In genomic region chr1:157124855-157125254, GRCh38 we compare ENCODE assay signal across 17 cellular contexts. TPM values are rescaled to one million over a fixed set of nuclear protein-coding genes. Genes with fewer than 3 reads are reported as not detected.
DNase-seq lines count a peak whose midpoint lies in the region; ATAC-seq and TF ChIP-seq lines count a peak whose summit lies in the region.
"Had no signal": no experiment of that assay in that cellular context is flagged by ENCODE, and none has a peak within 500 bp of the region (broad histone marks: within the 10 kb centered on the region; RNA-seq: fewer than 3 reads in every experiment).

No MANE protein-coding gene starts in this region.

- intact Hi-C loops in activated CD4-positive, alpha-beta T cell treated with anti-CD3 and anti-CD28 coated beads for 36 hours (cut with DNase I, micrococcal nuclease): no loop called here
- intact Hi-C loops in activated T-helper 2 cell treated with anti-CD3 and anti-CD28 coated beads, Interferon-gamma antibody, Interleukin-2, Interleukin-4, amounts not matched to agents 10 μg/mL and 5 μg/mL and 100 μg/mL, durations not matched to agents 14 hours and 24 hours and 36 hours (cut with micrococcal nuclease): no loop called here
- intact Hi-C loops in ascending aorta (cut with DNase I): no loop called here
- intact Hi-C loops in lower lobe of right lung (cut with DNase I): no loop called here

- H3K9me2 ChIP-seq in Loucy (replicated peaks; ENCODE audit: low read depth, low read length): no peaks in the 10 kb centered on the region

- no peaks in the 10 kb centered on the region for H3K79me2 ChIP-seq in Loucy (ENCODE audit: insufficient read depth, low read length)

- H3K4me2 ChIP-seq in Loucy (ENCODE audit: low read depth, low read length, poor library complexity, severe bottlenecking): no peak overlapping the region

- POLR2A ChIA-PET in activated CD4-positive, alpha-beta T cell treated with anti-CD3 and anti-CD28 coated beads for 36 hours (lab: Charles Lee): no interaction called here
- POLR2A ChIA-PET in activated CD4-positive, alpha-beta T cell treated with anti-CD3 and anti-CD28 coated beads, Interleukin-2, amount 10 ng/mL, durations not matched to agents 7 days and 5 days (lab: Charles Lee): no interaction called here

- H3K27me3 ChIP-seq in Loucy (ENCODE audit: insufficient read depth, low read length, poor library complexity, severe bottlenecking): no peaks in the 10 kb centered on the region
- H3K27me3 ChIP-seq in ascending aorta: no peaks in the 10 kb centered on the region
- H3K27me3 ChIP-seq in lower lobe of right lung (ENCODE audit: low read depth): no peaks in the 10 kb centered on the region
- H3K27me3 ChIP-seq: upper lobe of left lung had no signal

- DNase-seq in activated CD4-positive, alpha-beta T cell treated with anti-CD3 and anti-CD28 coated beads for 36 hours: peak; percentile 23
- DNase-seq in activated CD4-positive, alpha-beta T cell treated with anti-CD3 and anti-CD28 coated beads, Interleukin-2, amount 10 ng/mL, durations not matched to agents 7 days and 5 days: no peak
- no peak for DNase-seq in activated T-helper 2 cell treated with anti-CD3 and anti-CD28 coated beads, Interferon-gamma antibody, Interleukin-2, Interleukin-4, amounts not matched to agents 10 μg/mL and 5 μg/mL and 100 μg/mL, durations not matched to agents 14 hours and 24 hours and 36 hours (ENCODE audit: low spot score)
- DNase-seq in stimulated activated naive B cell treated with anti-CD40 and anti-IgM and Interleukin-4, amounts not matched to agents 10 μg/mL and 1 μg/mL and 100 μg/mL, for 72 hours: no peak
- DNase-seq in C1 segment of cervical spinal cord (lab: John Stamatoyannopoulos, UW): no peak
- no peak for DNase-seq in ascending aorta (ENCODE audit: low spot score in 2 of 2)
- no peak for DNase-seq in lower lobe of right lung
- DNase-seq: activated CD4-positive, CD25-positive, alpha-beta regulatory T cell; immature natural killer cell; nucleus accumbens; stimulated activated CD4-positive, alpha-beta T cell treated with anti-CD3 and anti-CD28 coated beads, Interleukin-4, amount 100 ng/mL, for 24 hours; T-cell; upper lobe of left lung had no signal

- peaks cover 47% of the 10 kb centered on the region for H3K36me3 Mint-ChIP-seq in activated CD4-positive, alpha-beta T cell treated with anti-CD3 and anti-CD28 coated beads for 36 hours (ENCODE audit: low read depth)
- H3K36me3 Mint-ChIP-seq in activated CD4-positive, alpha-beta T cell treated with anti-CD3 and anti-CD28 coated beads, Interleukin-2, amount 10 ng/mL, durations not matched to agents 7 days and 5 days (ENCODE audit: low read depth): peaks cover 46% of the 10 kb centered on the region
- H3K36me3 Mint-ChIP-seq in activated T-helper 2 cell treated with anti-CD3 and anti-CD28 coated beads, Interferon-gamma antibody, Interleukin-2, Interleukin-4, amounts not matched to agents 10 μg/mL and 5 μg/mL and 100 μg/mL, durations not matched to agents 14 hours and 24 hours and 36 hours (ENCODE audit: low read depth): peaks cover 75% of the 10 kb centered on the region
- H3K36me3 Mint-ChIP-seq in stimulated activated naive B cell treated with anti-CD40 and anti-IgM and Interleukin-4, amounts not matched to agents 10 μg/mL and 1 μg/mL and 100 μg/mL, for 72 hours: peaks cover 57 to 58% of the 10 kb centered on the region in 2 donors

- H3K9me3 Mint-ChIP-seq in activated CD4-positive, alpha-beta T cell treated with anti-CD3 and anti-CD28 coated beads for 36 hours (ENCODE audit: low read depth): no peaks in the 10 kb centered on the region
- H3K9me3 Mint-ChIP-seq in activated CD4-positive, alpha-beta T cell treated with anti-CD3 and anti-CD28 coated beads, Interleukin-2, amount 10 ng/mL, durations not matched to agents 7 days and 5 days: no peaks in the 10 kb centered on the region
- H3K9me3 Mint-ChIP-seq in activated T-helper 2 cell treated with anti-CD3 and anti-CD28 coated beads, Interferon-gamma antibody, Interleukin-2, Interleukin-4, amounts not matched to agents 10 μg/mL and 5 μg/mL and 100 μg/mL, durations not matched to agents 14 hours and 24 hours and 36 hours: no peaks in the 10 kb centered on the region
- no peaks in the 10 kb centered on the region for H3K9me3 Mint-ChIP-seq in stimulated activated naive B cell treated with anti-CD40 and anti-IgM and Interleukin-4, amounts not matched to agents 10 μg/mL and 1 μg/mL and 100 μg/mL, for 72 hours
- H3K9me3 Mint-ChIP-seq: immature natural killer cell, mesothelial cell of epicardium, T-cell had no signal

- no peak overlapping the region for H3K4me3 Mint-ChIP-seq in activated CD4-positive, alpha-beta T cell treated with anti-CD3 and anti-CD28 coated beads for 36 hours
- no peak overlapping the region for H3K4me3 Mint-ChIP-seq in activated CD4-positive, alpha-beta T cell treated with anti-CD3 and anti-CD28 coated beads, Interleukin-2, amount 10 ng/mL, durations not matched to agents 7 days and 5 days
- no peak overlapping the region for H3K4me3 Mint-ChIP-seq in activated T-helper 2 cell treated with anti-CD3 and anti-CD28 coated beads, Interferon-gamma antibody, Interleukin-2, Interleukin-4, amounts not matched to agents 10 μg/mL and 5 μg/mL and 100 μg/mL, durations not matched to agents 14 hours and 24 hours and 36 hours (ENCODE audit: low read depth)
- H3K4me3 Mint-ChIP-seq in stimulated activated naive B cell treated with anti-CD40 and anti-IgM and Interleukin-4, amounts not matched to agents 10 μg/mL and 1 μg/mL and 100 μg/mL, for 72 hours: no peak overlapping the region
- H3K4me3 Mint-ChIP-seq: immature natural killer cell, mesothelial cell of epicardium, T-cell had no signal

- ATAC-seq in activated CD4-positive, alpha-beta T cell treated with anti-CD3 and anti-CD28 coated beads for 36 hours: no peak
- ATAC-seq in stimulated activated naive B cell treated with anti-CD40 and anti-IgM and Interleukin-4, amounts not matched to agents 10 μg/mL and 1 μg/mL and 100 μg/mL, for 72 hours (replicated peaks): peak; percentile 48 to 56
- ATAC-seq in lower lobe of right lung: no peak
- ATAC-seq: Panc1 had no signal

- no peak overlapping the region for H3K27ac ChIP-seq in ascending aorta
- no peak overlapping the region for H3K27ac ChIP-seq in lower lobe of right lung
- H3K27ac ChIP-seq: upper lobe of left lung had no signal

- H3K4me1 ChIP-seq in Loucy (ENCODE audit: insufficient read depth, low read length, poor library complexity, severe bottlenecking): no peaks in the 10 kb centered on the region
- no peaks in the 10 kb centered on the region for H3K4me1 ChIP-seq in ascending aorta
- H3K4me1 ChIP-seq in lower lobe of right lung: peaks cover 9% of the 10 kb centered on the region

- no peak overlapping the region for H3K27ac Mint-ChIP-seq in activated CD4-positive, alpha-beta T cell treated with anti-CD3 and anti-CD28 coated beads for 36 hours
- H3K27ac Mint-ChIP-seq in activated CD4-positive, alpha-beta T cell treated with anti-CD3 and anti-CD28 coated beads, Interleukin-2, amount 10 ng/mL, durations not matched to agents 7 days and 5 days: no peak overlapping the region
- H3K27ac Mint-ChIP-seq in activated T-helper 2 cell treated with anti-CD3 and anti-CD28 coated beads, Interferon-gamma antibody, Interleukin-2, Interleukin-4, amounts not matched to agents 10 μg/mL and 5 μg/mL and 100 μg/mL, durations not matched to agents 14 hours and 24 hours and 36 hours: peak overlapping the region; percentile 28
- peak overlapping the region; percentile 85 for H3K27ac Mint-ChIP-seq in stimulated activated naive B cell treated with anti-CD40 and anti-IgM and Interleukin-4, amounts not matched to agents 10 μg/mL and 1 μg/mL and 100 μg/mL, for 72 hours
- H3K27ac Mint-ChIP-seq: mesothelial cell of epicardium had no signal

- H2AFZ ChIP-seq in Loucy (ENCODE audit: low read length): no peak overlapping the region

- H3F3A ChIP-seq in Loucy (ENCODE audit: low read depth): no peaks in the 10 kb centered on the region

- H3K9me3 ChIP-seq in Loucy (ENCODE audit: insufficient read depth, low read depth, low read length) (no peaks in the 10 kb centered on the region), ascending aorta (no peaks in the 10 kb centered on the region), lower lobe of right lung (no peaks in the 10 kb centered on the region)
- H3K9me3 ChIP-seq: upper lobe of left lung had no signal

- no peaks in the 10 kb centered on the region for H4K20me1 ChIP-seq in Loucy (ENCODE audit: insufficient read depth, low read length, poor library complexity, severe bottlenecking)

- H3K4me3 ChIP-seq in Loucy (ENCODE audit: low read length, poor library complexity, severe bottlenecking): no peak overlapping the region
- no peak overlapping the region for H3K4me3 ChIP-seq in ascending aorta
- H3K4me3 ChIP-seq in lower lobe of right lung: no peak overlapping the region
- H3K4me3 ChIP-seq: upper lobe of left lung had no signal

- TF ChIP-seq CTCF in Loucy (conservative IDR thresholded peaks at IDR 0.05; ENCODE audit: low read length): peak; percentile 32
- TF ChIP-seq CTCF in ascending aorta (IDR thresholded peaks at IDR 0.05): no peak
- TF ChIP-seq CTCF in lower lobe of right lung (IDR thresholded peaks at IDR 0.05): no peak

- CTCF ChIA-PET in activated CD4-positive, alpha-beta T cell treated with anti-CD3 and anti-CD28 coated beads for 36 hours (lab: Charles Lee): interaction anchor here (0.6 to 1.7 kb wide), 8 partner anchors 11 to 375 kb away, joined by 3 to 8 read pairs (median 3); partner anchors contain the start of gene ETV3
- CTCF ChIA-PET in activated CD4-positive, alpha-beta T cell treated with anti-CD3 and anti-CD28 coated beads, Interleukin-2, amount 10 ng/mL, durations not matched to agents 7 days and 5 days (lab: Charles Lee): interaction anchor here (1.5 to 1.8 kb wide), 2 partner anchors 23 to 35 kb away, joined by 3 to 5 read pairs; no protein-coding TSS in a partner anchor

- peaks cover 22% of the 10 kb centered on the region for H3K4me1 Mint-ChIP-seq in activated CD4-positive, alpha-beta T cell treated with anti-CD3 and anti-CD28 coated beads for 36 hours
- peaks cover 28% of the 10 kb centered on the region for H3K4me1 Mint-ChIP-seq in activated CD4-positive, alpha-beta T cell treated with anti-CD3 and anti-CD28 coated beads, Interleukin-2, amount 10 ng/mL, durations not matched to agents 7 days and 5 days
- peaks cover 30% of the 10 kb centered on the region for H3K4me1 Mint-ChIP-seq in activated T-helper 2 cell treated with anti-CD3 and anti-CD28 coated beads, Interferon-gamma antibody, Interleukin-2, Interleukin-4, amounts not matched to agents 10 μg/mL and 5 μg/mL and 100 μg/mL, durations not matched to agents 14 hours and 24 hours and 36 hours (ENCODE audit: low read depth)
- H3K4me1 Mint-ChIP-seq in stimulated activated naive B cell treated with anti-CD40 and anti-IgM and Interleukin-4, amounts not matched to agents 10 μg/mL and 1 μg/mL and 100 μg/mL, for 72 hours: peaks cover 18 to 30% of the 10 kb centered on the region in 2 donors

- no peaks in the 10 kb centered on the region for H3K27me3 Mint-ChIP-seq in activated CD4-positive, alpha-beta T cell treated with anti-CD3 and anti-CD28 coated beads for 36 hours
- no peaks in the 10 kb centered on the region for H3K27me3 Mint-ChIP-seq in activated CD4-positive, alpha-beta T cell treated with anti-CD3 and anti-CD28 coated beads, Interleukin-2, amount 10 ng/mL, durations not matched to agents 7 days and 5 days
- H3K27me3 Mint-ChIP-seq in activated T-helper 2 cell treated with anti-CD3 and anti-CD28 coated beads, Interferon-gamma antibody, Interleukin-2, Interleukin-4, amounts not matched to agents 10 μg/mL and 5 μg/mL and 100 μg/mL, durations not matched to agents 14 hours and 24 hours and 36 hours (ENCODE audit: low read depth): no peaks in the 10 kb centered on the region
- no peaks in the 10 kb centered on the region for H3K27me3 Mint-ChIP-seq in stimulated activated naive B cell treated with anti-CD40 and anti-IgM and Interleukin-4, amounts not matched to agents 10 μg/mL and 1 μg/mL and 100 μg/mL, for 72 hours
- H3K27me3 Mint-ChIP-seq: T-cell had no signal

- H3K9ac ChIP-seq in Loucy (ENCODE audit: low read depth, low read length, poor library complexity, severe bottlenecking): no peak overlapping the region

- H3K36me3 ChIP-seq in Loucy (ENCODE audit: insufficient read depth, low read length) (peaks cover 40% of the 10 kb centered on the region; the same call in 1 of the 2 replicates), ascending aorta (peaks cover 49 to 68% of the 10 kb centered on the region in 2 donors), lower lobe of right lung (peaks cover 90% of the 10 kb centered on the region)

RNA-seq across cellular contexts. Expression of gene ETV3, which starts 13.3 kb away (rescaled TPM):
- 10 to 100 TPM; 32.0 to 36.7 TPM for total RNA-seq in activated CD4-positive, alpha-beta T cell treated with anti-CD3 and anti-CD28 coated beads for 36 hours
- total RNA-seq in activated CD4-positive, alpha-beta T cell treated with anti-CD3 and anti-CD28 coated beads, Interleukin-2, amount 10 ng/mL, durations not matched to agents 7 days and 5 days: 10 to 100 TPM; 33.3 to 37.5 TPM
- total RNA-seq in activated T-helper 2 cell treated with anti-CD3 and anti-CD28 coated beads, Interferon-gamma antibody, Interleukin-2, Interleukin-4, amounts not matched to agents 10 μg/mL and 5 μg/mL and 100 μg/mL, durations not matched to agents 14 hours and 24 hours and 36 hours: 240 TPM in 2 replicates
- total RNA-seq in ascending aorta (9.6 TPM), lower lobe of right lung (29.5 TPM)

RNA-seq across cellular contexts. Expression of gene ETV3L, which starts 25.2 kb away (rescaled TPM):
- not detected for total RNA-seq in activated CD4-positive, alpha-beta T cell treated with anti-CD3 and anti-CD28 coated beads for 36 hours
- total RNA-seq in activated CD4-positive, alpha-beta T cell treated with anti-CD3 and anti-CD28 coated beads, Interleukin-2, amount 10 ng/mL, durations not matched to agents 7 days and 5 days: not detected
- total RNA-seq in activated T-helper 2 cell treated with anti-CD3 and anti-CD28 coated beads, Interferon-gamma antibody, Interleukin-2, Interleukin-4, amounts not matched to agents 10 μg/mL and 5 μg/mL and 100 μg/mL, durations not matched to agents 14 hours and 24 hours and 36 hours: not detected in 2 replicates
- total RNA-seq in ascending aorta: not detected
- not detected for total RNA-seq in lower lobe of right lung
- total RNA-seq: HT1080, mesothelial cell of epicardium, T-cell, upper lobe of left lung had no signal

Comparison
In these comparisons a context has a peak if more than half of its experiments do, and no peak if none do; other contexts are left out.
1. ATAC-seq: peak in stimulated activated naive B cell treated with anti-CD40 and anti-IgM and Interleukin-4, amounts not matched to agents 10 μg/mL and 1 μg/mL and 100 μg/mL, for 72 hours (2 of 2); none in activated CD4-positive, alpha-beta T cell treated with anti-CD3 and anti-CD28 coated beads for 36 hours (single experiment) and lower lobe of right lung (0 of 2).
2. H3K27ac Mint-ChIP-seq: peak in activated T-helper 2 cell treated with anti-CD3 and anti-CD28 coated beads, Interferon-gamma antibody, Interleukin-2, Interleukin-4, amounts not matched to agents 10 μg/mL and 5 μg/mL and 100 μg/mL, durations not matched to agents 14 hours and 24 hours and 36 hours (single experiment) and stimulated activated naive B cell treated with anti-CD40 and anti-IgM and Interleukin-4, amounts not matched to agents 10 μg/mL and 1 μg/mL and 100 μg/mL, for 72 hours (single experiment); none in activated CD4-positive, alpha-beta T cell treated with anti-CD3 and anti-CD28 coated beads for 36 hours (single experiment) and activated CD4-positive, alpha-beta T cell treated with anti-CD3 and anti-CD28 coated beads, Interleukin-2, amount 10 ng/mL, durations not matched to agents 7 days and 5 days (single experiment).